Comparison of ENCODE assay signal across 35 cellular contexts in the genomic region with DNA sequence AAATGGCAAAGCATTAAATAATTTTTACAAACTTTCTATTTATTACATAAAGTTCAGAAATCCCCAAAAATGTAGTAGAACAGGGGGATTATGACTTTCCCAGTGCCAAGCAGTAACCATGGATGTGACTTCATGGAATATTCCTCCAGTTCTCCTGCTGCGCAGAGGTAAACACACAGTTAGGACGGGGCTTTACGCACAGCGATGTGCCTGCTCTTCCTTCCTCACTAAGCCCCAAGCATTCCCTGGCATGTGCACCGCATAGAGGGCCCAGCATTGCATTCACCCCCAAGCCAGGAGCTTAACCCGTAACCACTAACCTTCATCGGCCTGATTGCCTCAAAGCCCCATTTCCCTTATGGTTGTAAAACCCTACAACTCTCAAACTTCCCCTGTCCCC.
"Had no signal": no experiment of that assay in that cellular context is flagged by ENCODE, and none has a peak within 500 bp of the region (broad histone marks: within the 10 kb centered on the region; RNA-seq: fewer than 3 reads in every experiment).

No MANE protein-coding gene starts in this region.

- H3K36me3 ChIP-seq: adrenal gland, brain microvascular endothelial cell, breast epithelium had no signal

- H3K9me3 Mint-ChIP-seq: activated CD4-positive, alpha-beta T cell treated with anti-CD3 and anti-CD28 coated beads, Interleukin-2, amount 10 ng/mL, durations not matched to agents 24 days and 14 days; activated T-helper 1 cell treated with anti-CD3 and anti-CD28 coated beads, Interleukin-12 subunit alpha, Interleukin-12 subunit beta, Interleukin-2, Interleukin-4 antibody, amounts not matched to agents 30 ng/mL and 10 ng/mL and 1 ng/mL, durations not matched to agents 14 hours and 24 hours and 36 hours; activated T-helper 17 cell treated with anti-CD3 and anti-CD28 coated beads, Interleukin-2, amount 50 U/mL, for 72 hours; T-helper 1 cell treated with Interleukin-12 subunit alpha and Interleukin-12 subunit beta and Interleukin-4 antibody, amounts not matched to agents 30 μg/mL and 1 μg/mL, for 36 hours; T-helper 2 cell treated with Interferon-gamma antibody and Interleukin-4, amounts not matched to agents 5 μg/mL and 100 μg/mL, for 36 hours had no signal

- H3K36me3 Mint-ChIP-seq: activated CD4-positive, alpha-beta memory T cell treated with anti-CD3 and anti-CD28 coated beads for 36 hours; activated naive CD4-positive, alpha-beta T cell treated with anti-CD3 and anti-CD28 coated beads, Interleukin-2, amount 50 U/mL, for 72 hours; activated naive CD8-positive, alpha-beta T cell treated with anti-CD3 and anti-CD28 coated beads for 36 hours had no signal

- H3K4me1 Mint-ChIP-seq: activated B cell treated with CpG ODN at 0.5 μM for 24 hours; activated CD4-positive, alpha-beta T cell treated with anti-CD3 and anti-CD28 coated beads, Interleukin-2, amount 10 ng/mL, durations not matched to agents 24 days and 14 days; activated naive CD8-positive, alpha-beta T cell treated with anti-CD3 and anti-CD28 coated beads for 36 hours; activated T-helper 17 cell treated with anti-CD3 and anti-CD28 coated beads, Interleukin-2, amount 50 U/mL, for 72 hours had no signal

- H3K27ac Mint-ChIP-seq: activated B cell treated with CpG ODN at 0.5 μM for 24 hours; activated CD4-positive, alpha-beta memory T cell treated with anti-CD3 and anti-CD28 coated beads for 36 hours; activated CD4-positive, alpha-beta T cell treated with anti-CD3 and anti-CD28 coated beads, Interleukin-2, amount 10 ng/mL, durations not matched to agents 24 days and 14 days; activated CD8-positive, alpha-beta T cell treated with anti-CD3 and anti-CD28 coated beads for 36 hours; activated naive CD4-positive, alpha-beta T cell treated with anti-CD3 and anti-CD28 coated beads for 36 hours; activated naive CD4-positive, alpha-beta T cell treated with anti-CD3 and anti-CD28 coated beads, Interleukin-2, amount 50 U/mL, for 72 hours; activated naive CD8-positive, alpha-beta T cell treated with anti-CD3 and anti-CD28 coated beads for 36 hours; activated T-cell treated with anti-CD3 and anti-CD28 coated beads, Interleukin-2, amount 50 U/mL, for 72 hours; activated T-helper 1 cell treated with anti-CD3 and anti-CD28 coated beads, Interleukin-12 subunit alpha, Interleukin-12 subunit beta, Interleukin-2, Interleukin-4 antibody, amounts not matched to agents 30 ng/mL and 10 ng/mL and 1 ng/mL, durations not matched to agents 14 hours and 24 hours and 36 hours; activated T-helper 17 cell treated with anti-CD3 and anti-CD28 coated beads, Interleukin-2, amount 50 U/mL, for 72 hours; T-helper 1 cell treated with Interleukin-12 subunit alpha and Interleukin-12 subunit beta and Interleukin-4 antibody, amounts not matched to agents 30 μg/mL and 1 μg/mL, for 36 hours; T-helper 2 cell treated with Interferon-gamma antibody and Interleukin-4, amounts not matched to agents 5 μg/mL and 100 μg/mL, for 36 hours had no signal

- DNase-seq: activated B cell treated with CpG ODN at 0.5 μM for 24 hours; activated CD4-positive, alpha-beta memory T cell treated with anti-CD3 and anti-CD28 coated beads for 36 hours; activated CD4-positive, alpha-beta T cell treated with anti-CD3 and anti-CD28 coated beads for 4 hours; activated CD4-positive, alpha-beta T cell treated with anti-CD3 and anti-CD28 coated beads, Interleukin-2, amount 10 ng/mL, durations not matched to agents 24 days and 14 days; activated CD4-positive, alpha-beta T cell treated with anti-CD3 and anti-CD28 coated beads, Interleukin-2, amount 50 U/mL, for 1 hour; activated CD4-positive, alpha-beta T cell treated with anti-CD3 and anti-CD28 coated beads, Interleukin-2, amount 50 U/mL, for 4 hours; activated CD4-positive, CD25-positive, alpha-beta regulatory T cell treated with anti-CD3 and anti-CD28 coated beads, Interleukin-2, amount 50 U/mL, for 72 hours; activated CD8-positive, alpha-beta memory T cell treated with anti-CD3 and anti-CD28 coated beads, Interleukin-2, amount 50 U/mL, for 4 hours; activated CD8-positive, alpha-beta T cell treated with anti-CD3 and anti-CD28 coated beads for 36 hours; activated effector memory CD4-positive, alpha-beta T cell treated with anti-CD3 and anti-CD28 coated beads, Interleukin-2, amount 50 U/mL, for 16 hours; activated gamma-delta T cell treated with Interleukin-2 at 50 U/mL for 16 hours; activated naive CD4-positive, alpha-beta T cell; activated naive CD4-positive, alpha-beta T cell treated with anti-CD3 and anti-CD28 coated beads for 36 hours; activated naive CD4-positive, alpha-beta T cell treated with anti-CD3 and anti-CD28 coated beads, Interleukin-2, amount 50 U/mL, for 16 hours; activated naive CD8-positive, alpha-beta T cell treated with anti-CD3 and anti-CD28 coated beads for 36 hours; activated T-cell treated with anti-CD3 and anti-CD28 coated beads for 4 hours; activated T-cell treated with anti-CD3 and anti-CD28 coated beads, Interleukin-2, amount 50 U/mL, for 1 hour; activated T-cell treated with anti-CD3 and anti-CD28 coated beads, Interleukin-2, amount 50 U/mL, for 4 hours; activated T-cell treated with anti-CD3 and anti-CD28 coated beads, Interleukin-2, amount 50 U/mL, for 72 hours; adrenal gland; amniotic stem cell; aorta; body of pancreas; brain microvascular endothelial cell; central memory CD4-positive, alpha-beta T cell; T-helper 1 cell; T-helper 2 cell; T-helper 9 cell had no signal

- H3K27ac ChIP-seq: adrenal gland, body of pancreas, brain microvascular endothelial cell, breast epithelium, VCaP had no signal

- H3K27me3 ChIP-seq: adrenal gland, body of pancreas, brain microvascular endothelial cell, breast epithelium had no signal

- H3K27me3 Mint-ChIP-seq: activated B cell treated with CpG ODN at 0.5 μM for 24 hours; activated CD4-positive, alpha-beta memory T cell treated with anti-CD3 and anti-CD28 coated beads for 36 hours; activated CD4-positive, alpha-beta T cell treated with anti-CD3 and anti-CD28 coated beads, Interleukin-2, amount 10 ng/mL, durations not matched to agents 24 days and 14 days; activated CD8-positive, alpha-beta T cell treated with anti-CD3 and anti-CD28 coated beads for 36 hours; activated naive CD8-positive, alpha-beta T cell treated with anti-CD3 and anti-CD28 coated beads for 36 hours; activated T-helper 17 cell treated with anti-CD3 and anti-CD28 coated beads, Interleukin-2, amount 50 U/mL, for 72 hours had no signal

- ATAC-seq: activated CD8-positive, alpha-beta T cell treated with anti-CD3 and anti-CD28 coated beads for 36 hours; activated naive CD4-positive, alpha-beta T cell treated with anti-CD3 and anti-CD28 coated beads, Interleukin-2, amount 50 U/mL, for 72 hours; activated T-cell treated with anti-CD3 and anti-CD28 coated beads, Interleukin-2, amount 50 U/mL, for 4 hours; activated T-cell treated with anti-CD3 and anti-CD28 coated beads, Interleukin-2, amount 50 U/mL, for 72 hours; activated T-helper 17 cell treated with anti-CD3 and anti-CD28 coated beads, Interleukin-2, amount 50 U/mL, for 72 hours; body of pancreas had no signal

- H3K4me1 ChIP-seq: adrenal gland, breast epithelium had no signal

- H3K9me3 ChIP-seq: adrenal gland, body of pancreas had no signal

- H3K4me3 ChIP-seq: adrenal gland, body of pancreas, breast epithelium had no signal

- H3K4me3 Mint-ChIP-seq: activated B cell treated with CpG ODN at 0.5 μM for 24 hours; activated CD4-positive, alpha-beta memory T cell treated with anti-CD3 and anti-CD28 coated beads for 36 hours; activated CD4-positive, alpha-beta T cell treated with anti-CD3 and anti-CD28 coated beads, Interleukin-2, amount 10 ng/mL, durations not matched to agents 24 days and 14 days; activated CD8-positive, alpha-beta T cell treated with anti-CD3 and anti-CD28 coated beads for 36 hours; activated naive CD4-positive, alpha-beta T cell treated with anti-CD3 and anti-CD28 coated beads for 36 hours; activated naive CD8-positive, alpha-beta T cell treated with anti-CD3 and anti-CD28 coated beads for 36 hours; activated T-cell treated with anti-CD3 and anti-CD28 coated beads, Interleukin-2, amount 50 U/mL, for 4 hours; activated T-cell treated with anti-CD3 and anti-CD28 coated beads, Interleukin-2, amount 50 U/mL, for 72 hours; activated T-helper 1 cell treated with anti-CD3 and anti-CD28 coated beads, Interleukin-12 subunit alpha, Interleukin-12 subunit beta, Interleukin-2, Interleukin-4 antibody, amounts not matched to agents 30 ng/mL and 10 ng/mL and 1 ng/mL, durations not matched to agents 14 hours and 24 hours and 36 hours; activated T-helper 17 cell treated with anti-CD3 and anti-CD28 coated beads, Interleukin-2, amount 50 U/mL, for 72 hours; T-helper 1 cell treated with Interleukin-12 subunit alpha and Interleukin-12 subunit beta and Interleukin-4 antibody, amounts not matched to agents 30 μg/mL and 1 μg/mL, for 36 hours; T-helper 2 cell treated with Interferon-gamma antibody and Interleukin-4, amounts not matched to agents 5 μg/mL and 100 μg/mL, for 36 hours had no signal
